In genomic region chr1:58396150-58396549, GRCh38 we compare ENCODE assay signal across 1 cellular context.
TF ChIP-seq lines count a peak whose summit lies in the region.

No MANE protein-coding gene starts in this region.

TF ChIP-seq in IMR-90, 13 proteins besides CTCF, POLR2A, EP300 and RAD21 (continued from another document):
- TF ChIP-seq RFX5 (IDR thresholded peaks at IDR 0.05; ENCODE audit: low read depth, low read length): no peak
- TF ChIP-seq MXI1 (IDR thresholded peaks at IDR 0.05; ENCODE audit: borderline replicate concordance, low read depth, low read length): no peak
- no peak for TF ChIP-seq BHLHE40 (IDR thresholded peaks at IDR 0.05; ENCODE audit: low read depth, low read length)
- no peak for TF ChIP-seq USF2 (IDR thresholded peaks at IDR 0.05; ENCODE audit: low read depth, low read length)
- TF ChIP-seq FOS (IDR thresholded peaks at IDR 0.05; ENCODE audit: low read depth, low read length): no peak
- no peak for TF ChIP-seq RCOR1 (IDR thresholded peaks at IDR 0.05; ENCODE audit: insufficient replicate concordance, low read length)
- no peak for TF ChIP-seq MAZ (IDR thresholded peaks at IDR 0.05; ENCODE audit: borderline replicate concordance, low read depth, low read length)
- TF ChIP-seq NFE2L2 (IDR thresholded peaks at IDR 0.05; ENCODE audit: low read depth, low read length): no peak
- TF ChIP-seq MAFK (IDR thresholded peaks at IDR 0.05; ENCODE audit: low read depth, low read length): no peak
- no peak for TF ChIP-seq CEBPB (IDR thresholded peaks at IDR 0.05; ENCODE audit: low read depth, low read length)
- TF ChIP-seq SMC3 (IDR thresholded peaks at IDR 0.05; ENCODE audit: low read depth, low read length): no peak
- TF ChIP-seq CHD1 (IDR thresholded peaks at IDR 0.05; ENCODE audit: low read depth, low read length): no peak
